In the genomic region with DNA sequence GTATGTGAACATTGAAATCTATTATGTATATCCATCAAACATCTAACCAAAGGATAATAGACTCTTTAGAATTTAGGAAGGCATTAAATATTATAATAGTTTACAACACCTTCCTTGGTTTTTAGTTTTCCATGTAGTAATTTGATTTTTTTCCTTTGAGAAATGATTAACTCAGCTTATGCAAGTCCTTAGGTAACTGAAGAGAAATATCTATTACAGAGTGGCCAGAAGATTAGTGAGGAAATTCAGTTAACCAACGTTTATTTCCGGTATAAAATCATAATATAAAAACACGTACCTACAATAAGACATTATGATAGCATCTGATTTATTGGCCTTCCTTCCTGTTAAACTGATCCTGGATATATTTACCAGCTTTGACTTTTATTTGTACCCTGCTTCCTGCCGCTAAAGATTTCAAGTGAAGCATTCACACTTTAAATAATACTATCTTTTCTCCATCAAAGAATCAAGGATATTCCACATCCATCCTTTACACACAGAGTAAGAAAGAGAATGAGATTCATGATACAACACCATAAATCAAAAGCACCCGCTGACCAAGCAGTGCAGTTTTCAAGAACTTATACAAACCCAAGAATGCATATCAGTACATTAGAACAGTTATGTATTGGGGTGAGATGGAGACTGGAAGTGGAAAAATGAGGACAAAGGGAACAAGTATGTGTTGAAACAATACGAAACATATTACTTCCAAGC, we compare ENCODE assay signal across 1 cellular context.
A peak's percentile ranks its signal among the peaks of the same experiment; 100 is the strongest.
TF ChIP-seq lines count a peak whose summit lies in the region.

No MANE protein-coding gene starts in this region.

TF ChIP-seq in endothelial cell of umbilical vein, 7 proteins besides CTCF, POLR2A, EP300 and RAD21:
- TF ChIP-seq JUN (IDR thresholded peaks at IDR 0.05; ENCODE audit: borderline replicate concordance, insufficient read depth, insufficient read length, low read depth) (no peak), POLR2AphosphoS5 (IDR thresholded peaks at IDR 0.05; ENCODE audit: insufficient read depth, low read depth, low read length) (no peak), GATA2 (IDR thresholded peaks at IDR 0.05; ENCODE audit: insufficient read depth, insufficient read length, low read depth, low read length) (peak; percentile 53)
- TF ChIP-seq, protein P1, sequence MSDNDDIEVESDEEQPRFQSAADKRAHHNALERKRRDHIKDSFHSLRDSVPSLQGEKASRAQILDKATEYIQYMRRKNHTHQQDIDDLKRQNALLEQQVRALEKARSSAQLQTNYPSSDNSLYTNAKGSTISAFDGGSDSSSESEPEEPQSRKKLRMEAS (IDR thresholded peaks at IDR 0.05; ENCODE audit: insufficient read depth, insufficient read length): no peak
TF ChIP-seq in endothelial cell of umbilical vein: peak in this region for 1.
